9 cellular contexts compared by ENCODE assay signal in the genomic region with DNA sequence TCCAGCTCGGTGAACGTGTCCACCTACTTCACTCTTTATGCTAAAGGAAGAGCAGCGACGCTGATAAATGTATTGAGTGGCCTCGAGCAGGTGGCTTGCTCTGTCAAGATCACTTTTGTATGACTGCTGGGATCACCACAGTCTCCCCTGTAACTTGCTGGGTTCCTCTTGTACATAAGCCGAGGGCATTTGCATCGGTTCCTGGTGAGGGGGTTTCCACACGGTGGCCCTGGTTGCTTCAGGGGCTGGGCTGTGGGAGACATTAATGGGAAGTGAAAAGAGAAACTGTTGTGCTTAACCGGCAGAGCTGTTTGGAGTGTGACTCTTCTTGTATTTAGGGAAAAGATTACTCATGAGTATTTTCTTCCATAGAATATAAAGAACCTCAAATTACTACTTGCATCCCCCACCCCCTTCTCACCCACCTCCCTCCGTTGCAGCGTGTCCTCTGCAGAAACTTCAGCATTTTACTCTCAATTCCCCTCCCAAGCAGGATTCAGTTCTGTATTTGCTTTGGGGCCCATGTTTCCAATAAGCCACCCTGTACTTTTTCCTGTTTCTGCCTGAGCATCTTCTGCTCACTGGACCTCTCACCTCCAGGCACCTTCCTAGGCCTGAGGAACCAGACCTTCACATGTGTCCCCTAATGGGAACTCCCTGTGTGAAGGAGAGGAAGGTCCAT.
DNase-seq lines count a peak whose midpoint lies in the region; ATAC-seq, FAIRE-seq and TF ChIP-seq lines count a peak whose summit lies in the region.
"Had no signal": no experiment of that assay in that cellular context is flagged by ENCODE, and none has a peak within 500 bp of the region (broad histone marks: within the 10 kb centered on the region; RNA-seq: fewer than 3 reads in every experiment).

No MANE protein-coding gene starts in this region.

- CTCF ChIA-PET in HepG2 (lab: Yijun Ruan, JAX; ENCODE audit: low intra/inter-chr PET ratio, low total read pairs): no interaction called here
- CTCF ChIA-PET in T-cell (lab: Charles Lee): no interaction called here

- H3K4me2 ChIP-seq in HepG2 (ENCODE audit: low read depth, low read length): no peak overlapping the region

- peak overlapping the region; percentile 29 to 48 for H3K27ac Mint-ChIP-seq in T-cell

- H3K27me3 ChIP-seq in right lobe of liver (no peaks in the 10 kb centered on the region), HepG2 (ENCODE audit: control insufficient read depth in 1 of 2, insufficient read depth in 2 of 2, low read length in 2 of 2) (no peaks in the 10 kb centered on the region)

- DNase-seq in right lobe of liver: no peak
- DNase-seq in HepG2 (ENCODE audit: low spot score): no peak
- DNase-seq in T-cell: peak in 16 of 34 experiments; percentile 9 to 59 (median 17)
- DNase-seq in globus pallidus (ENCODE audit: low spot score): peak; percentile 63
- DNase-seq in stimulated activated CD8-positive, alpha-beta memory T cell treated with anti-CD3 and anti-CD28 coated beads, Interleukin-7, amount 100 ng/mL, for 24 hours (ENCODE audit: low read depth): peak; percentile 24
- no peak for DNase-seq in T1000 (lab: John Stamatoyannopoulos, UW)

- H3K9me3 ChIP-seq in right lobe of liver: no peaks in the 10 kb centered on the region
- H3K9me3 ChIP-seq in HepG2 (ENCODE audit: low read length): no peaks in the 10 kb centered on the region

- H3K9ac ChIP-seq in HepG2 (ENCODE audit: insufficient read depth, low read depth, low read length): no peak overlapping the region

- peak overlapping the region in 1 of 3 donors; percentile 25 for H3K4me3 Mint-ChIP-seq in T-cell
- H3K4me3 Mint-ChIP-seq: CD8-positive, alpha-beta memory T cell had no signal

- TF ChIP-seq EP300 in HepG2 (IDR thresholded peaks at IDR 0.05; ENCODE audit: low read depth in 2 of 2, low read length in 2 of 2) (no peak), HepG2 (CRISPR knock-in tag; IDR thresholded peaks at IDR 0.05; ENCODE audit: borderline replicate concordance) (no peak)

- no peaks in the 10 kb centered on the region for H3K36me3 ChIP-seq in right lobe of liver
- no peaks in the 10 kb centered on the region; a peak in 1 of 5 replicates for H3K36me3 ChIP-seq in HepG2 (replicated peaks in 1 of 2; ENCODE audit: control insufficient read depth in 1 of 2, insufficient read depth in 2 of 2, low read length in 2 of 2)

- 47% methylated on average over 11 of the region's 11 CpGs for WGBS in right lobe of liver (ENCODE audit: insufficient coverage, low coverage, low lambda C conversion rate, missing lambda C conversion rate)
- WGBS in HepG2 (ENCODE audit: low lambda C conversion rate): 91% methylated on average over 11 of the region's 11 CpGs

- no TSS peak for BruUV-seq in HepG2 (replicated peaks; lab: Mats Ljungman, UMichigan)

- no peak for TF ChIP-seq POLR2A in right lobe of liver (IDR thresholded peaks at IDR 0.05)
- no peak for TF ChIP-seq POLR2A in HepG2 (IDR thresholded peaks at IDR 0.05; ENCODE audit: insufficient read depth in 1 of 2, low read depth in 2 of 2, low read length in 2 of 2)

- H3K4me1 ChIP-seq in right lobe of liver (peaks cover 4 to 80% (median 24%) of the 10 kb centered on the region in 4 donors), HepG2 (ENCODE audit: insufficient read depth, low read length) (peaks cover 20% of the 10 kb centered on the region)

- in situ Hi-C loops in HepG2 (cut with HindIII; ENCODE audit: extremely low pct_ligation_motif_present, low pct_unique_long_range_greater_than_20kb): no loop called here

- no peaks in the 10 kb centered on the region for H4K20me1 ChIP-seq in HepG2 (ENCODE audit: insufficient read depth, low read length)

- no peak for TF ChIP-seq CTCF in right lobe of liver (IDR thresholded peaks at IDR 0.05)
- TF ChIP-seq CTCF in HepG2 (CRISPR knock-in tag; IDR thresholded peaks at IDR 0.05): no peak

- POLR2A ChIA-PET in HepG2 (lab: Yijun Ruan, JAX) (no interaction called here), T-cell (lab: Charles Lee) (no interaction called here)

- TF ChIP-seq RAD21 in HepG2 (CRISPR knock-in tag; IDR thresholded peaks at IDR 0.05): no peak

- peaks cover 41% of the 10 kb centered on the region for H3K36me3 Mint-ChIP-seq in T-cell

- no peaks in the 10 kb centered on the region for H3K9me3 Mint-ChIP-seq in T-cell
- H3K9me3 Mint-ChIP-seq: CD8-positive, alpha-beta memory T cell had no signal

- intact Hi-C loops in right lobe of liver (cut with DNase I) (no loop called here), HepG2 (cut with micrococcal nuclease; ENCODE audit: unreplicated experiment) (no loop called here)

- H3K79me2 ChIP-seq in HepG2 (ENCODE audit: insufficient read depth, low read length): no peaks in the 10 kb centered on the region

- peak overlapping the region in 1 of 3 donors; percentile 52 for H3K27ac ChIP-seq in right lobe of liver
- H3K27ac ChIP-seq in HepG2 (ENCODE audit: extremely low read length, insufficient read depth, low read length): no peak overlapping the region

- H3K4me3 ChIP-seq in right lobe of liver: no peak overlapping the region
- no peak overlapping the region for H3K4me3 ChIP-seq in HepG2 (replicated peaks in 1 of 3; ENCODE audit: insufficient read depth in 1 of 3, low read depth in 2 of 3, low read length in 3 of 3)

- no peak for FAIRE-seq in HepG2 (lab: Jason Lieb, UNC)

- peaks cover 24 to 49% (median 29%) of the 10 kb centered on the region in 3 donors for H3K4me1 Mint-ChIP-seq in T-cell

- H3K27me3 Mint-ChIP-seq in T-cell: no peaks in the 10 kb centered on the region
- H3K27me3 Mint-ChIP-seq: CD8-positive, alpha-beta memory T cell had no signal

- no peak overlapping the region for H2AFZ ChIP-seq in HepG2 (ENCODE audit: low read length)

- ATAC-seq in right lobe of liver (peak; percentile 1 to 39 (median 24)), HepG2 (no peak), HG03064 (IDR thresholded peaks at IDR 0.05; ENCODE audit: low read depth, unreplicated experiment) (peak; percentile 88), T-cell (replicated peaks in 1 of 4) (peak in 3 of 4 experiments; percentile 37 to 77 (median 43)), SK-N-SH treated with all-trans-retinoic acid at 6 μM for 48 hours (no peak)

TF ChIP-seq in HepG2, 621 proteins besides CTCF, POLR2A, EP300 and RAD21:
- TF ChIP-seq MAFG (CRISPR knock-in tag; IDR thresholded peaks at IDR 0.05): no peak
- TF ChIP-seq NFE2 (CRISPR knock-in tag; IDR thresholded peaks at IDR 0.05): no peak
- no peak for TF ChIP-seq IKZF1 (IDR thresholded peaks at IDR 0.05)
- TF ChIP-seq, protein P1, sequence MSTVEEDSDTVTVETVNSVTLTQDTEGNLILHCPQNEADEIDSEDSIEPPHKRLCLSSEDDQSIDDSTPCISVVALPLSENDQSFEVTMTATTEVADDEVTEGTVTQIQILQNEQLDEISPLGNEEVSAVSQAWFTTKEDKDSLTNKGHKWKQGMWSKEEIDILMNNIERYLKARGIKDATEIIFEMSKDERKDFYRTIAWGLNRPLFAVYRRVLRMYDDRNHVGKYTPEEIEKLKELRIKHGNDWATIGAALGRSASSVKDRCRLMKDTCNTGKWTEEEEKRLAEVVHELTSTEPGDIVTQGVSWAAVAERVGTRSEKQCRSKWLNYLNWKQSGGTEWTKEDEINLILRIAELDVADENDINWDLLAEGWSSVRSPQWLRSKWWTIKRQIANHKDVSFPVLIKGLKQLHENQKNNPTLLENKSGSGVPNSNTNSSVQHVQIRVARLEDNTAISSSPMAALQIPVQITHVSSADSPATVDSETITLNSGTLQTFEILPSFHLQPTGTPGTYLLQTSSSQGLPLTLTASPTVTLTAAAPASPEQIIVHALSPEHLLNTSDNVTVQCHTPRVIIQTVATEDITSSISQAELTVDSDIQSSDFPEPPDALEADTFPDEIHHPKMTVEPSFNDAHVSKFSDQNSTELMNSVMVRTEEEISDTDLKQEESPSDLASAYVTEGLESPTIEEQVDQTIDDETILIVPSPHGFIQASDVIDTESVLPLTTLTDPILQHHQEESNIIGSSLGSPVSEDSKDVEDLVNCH (CRISPR knock-in tag; IDR thresholded peaks at IDR 0.05): no peak
- TF ChIP-seq GATA4 (IDR thresholded peaks at IDR 0.05; ENCODE audit: borderline replicate concordance, low read depth): no peak
- TF ChIP-seq ZNF224 (CRISPR knock-in tag; IDR thresholded peaks at IDR 0.05): no peak
- TF ChIP-seq ZNF441 (CRISPR knock-in tag; IDR thresholded peaks at IDR 0.05; ENCODE audit: borderline replicate concordance): no peak

TF ChIP-seq in SK-N-SH treated with all-trans-retinoic acid at 6 μM for 48 hours, 23 proteins besides CTCF, POLR2A, EP300 and RAD21 (continues in another document):
- TF ChIP-seq ZFP3 (CRISPR knock-in tag; IDR thresholded peaks at IDR 0.05) (no peak), GLIS3 (CRISPR knock-in tag; IDR thresholded peaks at IDR 0.05) (no peak), ZNF565 (CRISPR knock-in tag; conservative IDR thresholded peaks at IDR 0.05; ENCODE audit: low read depth) (no peak), ZNF8 (CRISPR knock-in tag; IDR thresholded peaks at IDR 0.05) (no peak), PPARA (CRISPR knock-in tag; IDR thresholded peaks at IDR 0.05; ENCODE audit: borderline replicate concordance) (no peak), ZFP30 (CRISPR knock-in tag; IDR thresholded peaks at IDR 0.05) (no peak), TOX (CRISPR knock-in tag; IDR thresholded peaks at IDR 0.05; ENCODE audit: borderline replicate concordance) (no peak), ISL1 (CRISPR knock-in tag; IDR thresholded peaks at IDR 0.05) (no peak)
- TF ChIP-seq, protein P2, sequence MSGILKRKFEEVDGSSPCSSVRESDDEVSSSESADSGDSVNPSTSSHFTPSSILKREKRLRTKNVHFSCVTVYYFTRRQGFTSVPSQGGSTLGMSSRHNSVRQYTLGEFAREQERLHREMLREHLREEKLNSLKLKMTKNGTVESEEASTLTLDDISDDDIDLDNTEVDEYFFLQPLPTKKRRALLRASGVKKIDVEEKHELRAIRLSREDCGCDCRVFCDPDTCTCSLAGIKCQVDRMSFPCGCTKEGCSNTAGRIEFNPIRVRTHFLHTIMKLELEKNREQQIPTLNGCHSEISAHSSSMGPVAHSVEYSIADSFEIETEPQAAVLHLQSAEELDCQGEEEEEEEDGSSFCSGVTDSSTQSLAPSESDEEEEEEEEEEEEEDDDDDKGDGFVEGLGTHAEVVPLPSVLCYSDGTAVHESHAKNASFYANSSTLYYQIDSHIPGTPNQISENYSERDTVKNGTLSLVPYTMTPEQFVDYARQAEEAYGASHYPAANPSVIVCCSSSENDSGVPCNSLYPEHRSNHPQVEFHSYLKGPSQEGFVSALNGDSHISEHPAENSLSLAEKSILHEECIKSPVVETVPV (CRISPR knock-in tag; IDR thresholded peaks at IDR 0.05): no peak

Comparison
In these comparisons a context has a peak if more than half of its experiments do, and no peak if none do; other contexts are left out.
1. ATAC-seq: peak in right lobe of liver (4 of 4), HG03064 (single experiment) and T-cell (3 of 4); none in HepG2 (single experiment) and SK-N-SH treated with all-trans-retinoic acid at 6 μM for 48 hours (single experiment).
2. DNase-seq: peak in globus pallidus (single experiment) and stimulated activated CD8-positive, alpha-beta memory T cell treated with anti-CD3 and anti-CD28 coated beads, Interleukin-7, amount 100 ng/mL, for 24 hours (single experiment); none in right lobe of liver (0 of 3), HepG2 (single experiment) and T1000 (single experiment).